Comparison of ENCODE assay signal across 13 cellular contexts in genomic region chr6:125931733-125932450, GRCh38. TPM values are rescaled to one million over a fixed set of nuclear protein-coding genes. Genes with fewer than 3 reads are reported as not detected.
DNase-seq lines count a peak whose midpoint lies in the region; ATAC-seq, FAIRE-seq and TF ChIP-seq lines count a peak whose summit lies in the region.
"Had no signal": no experiment of that assay in that cellular context is flagged by ENCODE, and none has a peak within 500 bp of the region (broad histone marks: within the 10 kb centered on the region; RNA-seq: fewer than 3 reads in every experiment).

No MANE protein-coding gene starts in this region.

- peaks cover 3% of the 10 kb centered on the region for H3K4me1 ChIP-seq in astrocyte (ENCODE audit: insufficient read depth, low read length)
- no peaks in the 10 kb centered on the region for H3K4me1 ChIP-seq in Peyer's patch
- H3K4me1 ChIP-seq in vagina: no peaks in the 10 kb centered on the region
- H3K4me1 ChIP-seq: parathyroid adenoma had no signal

- ATAC-seq in GM19395 (IDR thresholded peaks at IDR 0.05; ENCODE audit: unreplicated experiment) (peak; percentile 72), HG03097 (IDR thresholded peaks at IDR 0.05; ENCODE audit: low FRiP score, unreplicated experiment) (peak; percentile 70)

- no peak for TF ChIP-seq CTCF in astrocyte (IDR thresholded peaks at IDR 0.05; ENCODE audit: insufficient read depth, low read depth, low read length)
- no peak for TF ChIP-seq CTCF in Peyer's patch (IDR thresholded peaks at IDR 0.05)
- TF ChIP-seq CTCF in vagina (IDR thresholded peaks at IDR 0.05): no peak

- 0 out of 2 replicates have a peak, but pooled peaks have one; percentile 22 for TF ChIP-seq POLR2A in GM12891 (IDR thresholded peaks at IDR 0.05; ENCODE audit: low read depth, low read length)
- TF ChIP-seq POLR2A in Peyer's patch (IDR thresholded peaks at IDR 0.05): no peak
- TF ChIP-seq POLR2A in vagina (IDR thresholded peaks at IDR 0.05): no peak

- H3K9ac ChIP-seq in astrocyte (ENCODE audit: low read length): no peak overlapping the region
- H3K9ac ChIP-seq: parathyroid adenoma had no signal

- H3K36me3 ChIP-seq in astrocyte (ENCODE audit: insufficient read depth, low read length) (no peaks in the 10 kb centered on the region), Peyer's patch (peaks cover 0 to 15% (median 0%) of the 10 kb centered on the region in 3 donors), vagina (peaks cover 0 to 19% of the 10 kb centered on the region in 2 donors)

- peaks cover 11% of the 10 kb centered on the region for H3K36me3 Mint-ChIP-seq in astrocyte (ENCODE audit: low read depth, unreplicated experiment)

- no peak overlapping the region for H3K27ac Mint-ChIP-seq in astrocyte (ENCODE audit: unreplicated experiment)

- H3K4me3 ChIP-seq in astrocyte (ENCODE audit: insufficient read depth, low read depth, low read length) (no peak overlapping the region), Peyer's patch (no peak overlapping the region), vagina (no peak overlapping the region)

- FAIRE-seq in GM12891 (lab: Jason Lieb, UNC) (no peak), astrocyte (lab: Jason Lieb, UNC) (no peak)

- no peaks in the 10 kb centered on the region for H4K20me1 ChIP-seq in astrocyte (ENCODE audit: insufficient read depth, low read length)

- peak overlapping the region; percentile 35 for H3K4me2 ChIP-seq in astrocyte (ENCODE audit: low read length)

- peaks cover 11% of the 10 kb centered on the region for H3K9me3 Mint-ChIP-seq in astrocyte (ENCODE audit: unreplicated experiment)

- no peak overlapping the region for H3K27ac ChIP-seq in astrocyte (ENCODE audit: low read depth, low read length)
- no peak overlapping the region for H3K27ac ChIP-seq in Peyer's patch
- H3K27ac ChIP-seq in vagina: no peak overlapping the region
- H3K27ac ChIP-seq: parathyroid adenoma had no signal

- intact Hi-C loops in vagina (cut with DNase I): no loop called here

- peaks cover 3% of the 10 kb centered on the region for H3K4me1 Mint-ChIP-seq in astrocyte (ENCODE audit: low read depth, unreplicated experiment)
- H3K4me1 Mint-ChIP-seq: CD4-positive, CD25-positive, alpha-beta regulatory T cell had no signal

- no peak overlapping the region for H3K4me3 Mint-ChIP-seq in astrocyte (ENCODE audit: unreplicated experiment)
- H3K4me3 Mint-ChIP-seq: CD4-positive, CD25-positive, alpha-beta regulatory T cell had no signal

- DNase-seq in GM12891 (ENCODE audit: insufficient read length, low spot score): no peak
- DNase-seq in astrocyte (ENCODE audit: low read depth): peak; percentile 47
- no peak for DNase-seq in Peyer's patch
- no peak for DNase-seq in NOMO-1 (lab: John Stamatoyannopoulos, UW; ENCODE audit: unreplicated experiment in 2 of 2)
- DNase-seq in vagina (ENCODE audit: extremely low spot score in 2 of 2): no peak
- no peak for DNase-seq in retina
- DNase-seq: amniotic stem cell; CD4-positive, CD25-positive, alpha-beta regulatory T cell; kidney glomerular epithelial cell; NCI-H2029 had no signal

- no peaks in the 10 kb centered on the region for H3K27me3 ChIP-seq in astrocyte (ENCODE audit: insufficient read depth, low read length)
- H3K27me3 ChIP-seq in Peyer's patch: no peaks in the 10 kb centered on the region
- no peaks in the 10 kb centered on the region for H3K27me3 ChIP-seq in vagina

- H3K79me2 ChIP-seq in astrocyte (ENCODE audit: insufficient read depth, low read length): no peaks in the 10 kb centered on the region
- H3K79me2 ChIP-seq: parathyroid adenoma had no signal

- H3K27me3 Mint-ChIP-seq in astrocyte (ENCODE audit: low read depth, unreplicated experiment): no peaks in the 10 kb centered on the region
- H3K27me3 Mint-ChIP-seq: CD4-positive, CD25-positive, alpha-beta regulatory T cell had no signal

- H3K9me3 ChIP-seq in astrocyte (ENCODE audit: insufficient read depth, low read depth, low read length) (no peaks in the 10 kb centered on the region), Peyer's patch (no peaks in the 10 kb centered on the region), vagina (no peaks in the 10 kb centered on the region)

- no peak overlapping the region for H2AFZ ChIP-seq in astrocyte (ENCODE audit: low read depth, low read length)
- H2AFZ ChIP-seq: parathyroid adenoma had no signal

TF ChIP-seq in GM12891, 5 proteins besides CTCF, POLR2A, EP300 and RAD21:
- TF ChIP-seq POU2F2 (IDR thresholded peaks at IDR 0.05; ENCODE audit: low read depth, low read length) (no peak), TAF1 (IDR thresholded peaks at IDR 0.05; ENCODE audit: low read depth, low read length) (no peak), POLR2AphosphoS5 (IDR thresholded peaks at IDR 0.05; ENCODE audit: low read depth, low read length) (no peak), PAX5 (IDR thresholded peaks at IDR 0.05; ENCODE audit: insufficient read depth, low read length, severe bottlenecking) (no peak), SPI1 (IDR thresholded peaks at IDR 0.05; ENCODE audit: low read depth, low read length) (peak; percentile 70)

RNA-seq across cellular contexts. Expression of gene HINT3, which starts 24.7 kb away (rescaled TPM):
- 5.9 TPM for polyA plus RNA-seq in GM12891 (2012; ENCODE audit: low read depth, missing spikeins)
- total RNA-seq in astrocyte: 11.8 and 12.2 TPM in 2 replicates
- 10 to 100 TPM in 3 of 4 donors, 1 to 10 TPM in 1; 9.9 to 18.2 (median 11.5) TPM for total RNA-seq in Peyer's patch
- 18.4 TPM for total RNA-seq in vagina

RNA-seq across cellular contexts. Expression of gene TRMT11, which starts 54.4 kb away (rescaled TPM):
- polyA plus RNA-seq in GM12891 (2012; ENCODE audit: low read depth, missing spikeins): 18.5 TPM
- total RNA-seq in astrocyte (17.0 and 18.2 TPM in 2 replicates), Peyer's patch (10 to 100 TPM; 36.6 to 60.2 (median 51.2) TPM), vagina (28.0 TPM)
